In the genomic region with DNA sequence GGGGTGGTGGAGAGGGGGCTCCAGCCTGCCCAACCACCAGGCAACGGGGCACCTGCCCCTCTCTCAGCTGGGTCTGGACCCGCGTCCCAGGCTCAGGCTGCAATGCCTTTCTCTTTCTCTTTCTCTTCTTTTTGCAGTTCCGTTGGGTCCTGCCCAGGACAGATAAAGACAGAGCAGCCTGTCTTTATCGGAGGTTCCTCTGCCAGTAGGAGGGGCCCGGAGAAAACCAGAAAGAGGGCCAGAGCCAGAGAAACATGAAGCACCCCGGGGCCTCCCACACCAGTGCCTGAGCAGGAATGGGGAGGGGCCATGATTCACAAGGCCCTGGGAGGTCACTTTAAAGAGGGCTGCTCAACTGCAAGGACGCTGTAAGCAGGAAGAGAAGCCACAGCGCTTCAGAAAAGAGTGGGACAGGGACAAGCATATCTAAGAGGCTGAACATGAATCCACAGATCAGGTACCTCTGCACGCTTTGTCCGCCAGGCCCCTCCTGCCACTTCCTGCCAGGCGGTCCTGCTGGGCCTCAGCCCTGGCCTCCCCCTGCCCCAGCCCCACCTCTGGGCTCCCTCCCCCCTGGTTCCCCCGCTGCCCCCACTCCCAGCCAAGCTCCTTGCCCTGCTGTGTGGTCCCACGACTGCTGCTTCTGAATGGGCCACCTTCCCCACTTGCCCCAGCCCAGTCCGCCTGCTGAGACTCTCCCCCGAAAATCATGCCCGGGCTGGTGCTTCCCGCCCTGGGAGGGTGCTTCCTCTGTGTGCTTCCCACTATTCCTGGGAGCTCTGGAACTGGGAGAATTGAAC, we compare ENCODE assay signal across 8 cellular contexts. TPM values are rescaled to one million over a fixed set of nuclear protein-coding genes. Genes with fewer than 3 reads are reported as not detected.
DNase-seq lines count a peak whose midpoint lies in the region; ATAC-seq and TF ChIP-seq lines count a peak whose summit lies in the region.

A gene (plus strand): TSS at position 335 of the 800 bp plus-strand sequence. CDS start 106 bp downstream, at position 441.

- ATAC-seq in HG03064 (IDR thresholded peaks at IDR 0.05; ENCODE audit: low read depth, unreplicated experiment), result peak; percentile 74
- peak; percentile 96 for ATAC-seq in natural killer cell treated with Interleukin-12 subunit alpha and Interleukin-12 subunit beta and Interleukin-15 and Interleukin-18, amount 100 ng/mL, for 72 hours

- peaks cover 45% of the 10 kb centered on the region for H3K4me1 Mint-ChIP-seq in activated T-cell treated with anti-CD3 and anti-CD28 coated beads, Interleukin-2, amount 50 U/mL, for 24 hours (ENCODE audit: low read depth)
- H3K4me1 Mint-ChIP-seq in natural killer cell treated with Interleukin-12 subunit alpha and Interleukin-12 subunit beta and Interleukin-15 and Interleukin-18, amount 100 ng/mL, for 72 hours (ENCODE audit: low read depth in 2 of 2), result peaks cover 22 to 35% of the 10 kb centered on the region in 2 donors
- H3K4me1 Mint-ChIP-seq in stimulated activated naive CD8-positive, alpha-beta T cell treated with anti-CD3 and anti-CD28 coated beads, Interleukin-15, Interleukin-2, amounts not matched to agents 100 ng/mL and 50 ng/mL, for 24 hours (ENCODE audit: low read depth), result peaks cover 32% of the 10 kb centered on the region

- no peaks in the 10 kb centered on the region for H3K36me3 ChIP-seq in Peyer's patch

- no peaks in the 10 kb centered on the region for H3K9me3 Mint-ChIP-seq in activated T-cell treated with anti-CD3 and anti-CD28 coated beads, Interleukin-2, amount 50 U/mL, for 24 hours
- H3K9me3 Mint-ChIP-seq in natural killer cell treated with Interleukin-12 subunit alpha and Interleukin-12 subunit beta and Interleukin-15 and Interleukin-18, amount 100 ng/mL, for 72 hours, result no peaks in the 10 kb centered on the region
- H3K9me3 Mint-ChIP-seq in stimulated activated naive CD8-positive, alpha-beta T cell treated with anti-CD3 and anti-CD28 coated beads, Interleukin-15, Interleukin-2, amounts not matched to agents 100 ng/mL and 50 ng/mL, for 24 hours, result no peaks in the 10 kb centered on the region

- H3K4me3 Mint-ChIP-seq in activated T-cell treated with anti-CD3 and anti-CD28 coated beads, Interleukin-2, amount 50 U/mL, for 24 hours, result peak within 1 kb of the TSS; percentile 96
- H3K4me3 Mint-ChIP-seq in natural killer cell treated with Interleukin-12 subunit alpha and Interleukin-12 subunit beta and Interleukin-15 and Interleukin-18, amount 100 ng/mL, for 72 hours, result peak within 1 kb of the TSS; percentile 98
- H3K4me3 Mint-ChIP-seq in stimulated activated naive CD8-positive, alpha-beta T cell treated with anti-CD3 and anti-CD28 coated beads, Interleukin-15, Interleukin-2, amounts not matched to agents 100 ng/mL and 50 ng/mL, for 24 hours, result peak within 1 kb of the TSS; percentile 95

- peaks cover 0 to 13% (median 2%) of the 10 kb centered on the region in 4 donors for H3K4me1 ChIP-seq in Peyer's patch

- peak within 1 kb of the TSS; percentile 95 for H3K27ac Mint-ChIP-seq in activated T-cell treated with anti-CD3 and anti-CD28 coated beads, Interleukin-2, amount 50 U/mL, for 24 hours
- H3K27ac Mint-ChIP-seq in natural killer cell treated with Interleukin-12 subunit alpha and Interleukin-12 subunit beta and Interleukin-15 and Interleukin-18, amount 100 ng/mL, for 72 hours, result peak within 1 kb of the TSS; percentile 99
- H3K27ac Mint-ChIP-seq in stimulated activated naive CD8-positive, alpha-beta T cell treated with anti-CD3 and anti-CD28 coated beads, Interleukin-15, Interleukin-2, amounts not matched to agents 100 ng/mL and 50 ng/mL, for 24 hours, result peak within 1 kb of the TSS; percentile 95

- H3K4me3 ChIP-seq in Peyer's patch, result peak within 1 kb of the TSS; percentile 54 to 68 (median 58)

- peak; percentile 76 for DNase-seq in NK-92 treated with Interleukin-12 subunit alpha and Interleukin-12 subunit beta, amount 100 ng/mL, for 24 hours (lab: John Stamatoyannopoulos, UW)
- DNase-seq in NK-92 (lab: John Stamatoyannopoulos, UW; ENCODE audit: unreplicated experiment) (no peak), Peyer's patch (peak; percentile 68 to 95 (median 92)), fibroblast of gingiva (ENCODE audit: low read depth) (peak; percentile 85)
- peak; percentile 84 for DNase-seq in activated T-cell treated with anti-CD3 and anti-CD28 coated beads, Interleukin-2, amount 50 U/mL, for 24 hours
- DNase-seq in natural killer cell treated with Interleukin-12 subunit alpha and Interleukin-12 subunit beta and Interleukin-15 and Interleukin-18, amount 100 ng/mL, for 72 hours (ENCODE audit: low spot score), result peak; percentile 93

- no peaks in the 10 kb centered on the region for H3K9me3 ChIP-seq in Peyer's patch

- peak in 2 of 6 experiments; percentile 4 to 11 for TF ChIP-seq CTCF in Peyer's patch (IDR thresholded peaks at IDR 0.05)

- H3K36me3 Mint-ChIP-seq in activated T-cell treated with anti-CD3 and anti-CD28 coated beads, Interleukin-2, amount 50 U/mL, for 24 hours (ENCODE audit: low read depth), result peaks cover 34% of the 10 kb centered on the region
- H3K36me3 Mint-ChIP-seq in natural killer cell treated with Interleukin-12 subunit alpha and Interleukin-12 subunit beta and Interleukin-15 and Interleukin-18, amount 100 ng/mL, for 72 hours, result no peaks in the 10 kb centered on the region
- H3K36me3 Mint-ChIP-seq in stimulated activated naive CD8-positive, alpha-beta T cell treated with anti-CD3 and anti-CD28 coated beads, Interleukin-15, Interleukin-2, amounts not matched to agents 100 ng/mL and 50 ng/mL, for 24 hours (ENCODE audit: low read depth), result peaks cover 17% of the 10 kb centered on the region

- peak; percentile 55 to 67 for TF ChIP-seq POLR2A in Peyer's patch (IDR thresholded peaks at IDR 0.05)

- no peaks in the 10 kb centered on the region for H3K27me3 ChIP-seq in Peyer's patch

- no peaks in the 10 kb centered on the region for H3K27me3 Mint-ChIP-seq in activated T-cell treated with anti-CD3 and anti-CD28 coated beads, Interleukin-2, amount 50 U/mL, for 24 hours
- no peaks in the 10 kb centered on the region for H3K27me3 Mint-ChIP-seq in natural killer cell treated with Interleukin-12 subunit alpha and Interleukin-12 subunit beta and Interleukin-15 and Interleukin-18, amount 100 ng/mL, for 72 hours
- no peaks in the 10 kb centered on the region for H3K27me3 Mint-ChIP-seq in stimulated activated naive CD8-positive, alpha-beta T cell treated with anti-CD3 and anti-CD28 coated beads, Interleukin-15, Interleukin-2, amounts not matched to agents 100 ng/mL and 50 ng/mL, for 24 hours

- H3K27ac ChIP-seq in Peyer's patch, result peak within 1 kb of the TSS; percentile 84 to 93 (median 87)

RNA-seq across cellular contexts. Expression of the gene that starts here (rescaled TPM):
- total RNA-seq in Peyer's patch, result 10 to 100 TPM in 1 of 4 donors, 1 to 10 TPM in 3; 4.1 to 35.5 (median 4.4) TPM
- total RNA-seq in natural killer cell treated with Interleukin-12 subunit alpha and Interleukin-12 subunit beta and Interleukin-15 and Interleukin-18, amount 100 ng/mL, for 72 hours, result 100 to 1,000 TPM in 1 of 2 donors, 10 to 100 TPM in 1; 78.5 to 103 TPM
